ENCODE assay signal across 17 cellular contexts in the genomic region with DNA sequence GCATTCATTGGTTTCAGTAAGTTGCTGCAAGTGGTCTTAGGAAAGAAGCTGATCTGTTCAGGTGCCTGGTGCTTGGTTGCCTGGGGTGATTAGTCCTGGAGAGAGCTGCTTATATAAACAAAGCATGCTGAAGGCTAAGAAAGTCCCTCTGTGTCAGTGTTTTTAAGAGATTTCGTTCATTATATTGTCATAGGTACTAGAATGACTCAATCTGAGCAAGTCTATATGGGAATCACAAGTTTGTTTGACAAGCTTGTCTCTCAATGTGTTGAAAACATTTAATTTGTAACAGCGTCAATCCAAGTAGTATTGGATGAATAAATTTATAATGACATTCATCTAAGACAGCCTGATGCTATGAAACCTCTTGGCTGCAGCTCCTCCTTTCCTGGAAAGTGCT.
A peak's percentile ranks its signal among the peaks of the same experiment; 100 is the strongest.
DNase-seq lines count a peak whose midpoint lies in the region; ATAC-seq and TF ChIP-seq lines count a peak whose summit lies in the region.
"Had no signal": no experiment of that assay in that cellular context is flagged by ENCODE, and none has a peak within 500 bp of the region (broad histone marks: within the 10 kb centered on the region; RNA-seq: fewer than 3 reads in every experiment).

No MANE protein-coding gene starts in this region.

- POLR2A ChIA-PET in WTC11 (lab: Charles Lee): no interaction called here

- peaks cover 3% of the 10 kb centered on the region; the same call in 1 of the 2 replicates for H3K4me1 Mint-ChIP-seq in WTC11
- peaks cover 19% of the 10 kb centered on the region for H3K4me1 Mint-ChIP-seq in mesothelial cell of epicardium
- no peaks in the 10 kb centered on the region for H3K4me1 Mint-ChIP-seq in stimulated activated naive B cell treated with anti-CD40 and anti-IgM and Interleukin-4, amounts not matched to agents 10 μg/mL and 1 μg/mL and 100 μg/mL, for 72 hours
- H3K4me1 Mint-ChIP-seq: activated CD8-positive, alpha-beta memory T cell treated with anti-CD3 and anti-CD28 coated beads, Interleukin-2, amount 10 ng/mL, durations not matched to agents 7 days and 5 days; memory B cell had no signal

- CTCF ChIA-PET in WTC11 (lab: Charles Lee): interaction anchor here (0.9 kb wide), 1 partner anchor 257 kb away, joined by 5 read pairs; no protein-coding TSS in a partner anchor

- no peaks in the 10 kb centered on the region for H3K27me3 Mint-ChIP-seq in WTC11 (ENCODE audit: low read depth)
- H3K27me3 Mint-ChIP-seq in mesothelial cell of epicardium (ENCODE audit: low read depth): no peaks in the 10 kb centered on the region
- H3K27me3 Mint-ChIP-seq in stimulated activated naive B cell treated with anti-CD40 and anti-IgM and Interleukin-4, amounts not matched to agents 10 μg/mL and 1 μg/mL and 100 μg/mL, for 72 hours: no peaks in the 10 kb centered on the region
- H3K27me3 Mint-ChIP-seq: activated CD8-positive, alpha-beta memory T cell treated with anti-CD3 and anti-CD28 coated beads, Interleukin-2, amount 10 ng/mL, durations not matched to agents 7 days and 5 days; memory B cell had no signal

- no peak overlapping the region for H3K4me3 Mint-ChIP-seq in WTC11
- H3K4me3 Mint-ChIP-seq in mesothelial cell of epicardium: no peak overlapping the region
- no peak overlapping the region for H3K4me3 Mint-ChIP-seq in stimulated activated naive B cell treated with anti-CD40 and anti-IgM and Interleukin-4, amounts not matched to agents 10 μg/mL and 1 μg/mL and 100 μg/mL, for 72 hours
- H3K4me3 Mint-ChIP-seq: activated CD8-positive, alpha-beta memory T cell treated with anti-CD3 and anti-CD28 coated beads, Interleukin-2, amount 10 ng/mL, durations not matched to agents 7 days and 5 days; memory B cell; type B pancreatic cell had no signal

- H3K36me3 Mint-ChIP-seq in WTC11 (no peaks in the 10 kb centered on the region), mesothelial cell of epicardium (no peaks in the 10 kb centered on the region)
- peaks cover 0 to 1% of the 10 kb centered on the region in 2 donors for H3K36me3 Mint-ChIP-seq in stimulated activated naive B cell treated with anti-CD40 and anti-IgM and Interleukin-4, amounts not matched to agents 10 μg/mL and 1 μg/mL and 100 μg/mL, for 72 hours
- H3K36me3 Mint-ChIP-seq: activated CD8-positive, alpha-beta memory T cell treated with anti-CD3 and anti-CD28 coated beads, Interleukin-2, amount 10 ng/mL, durations not matched to agents 7 days and 5 days had no signal

- DNase-seq in WTC11 (ENCODE audit: low spot score): no peak
- DNase-seq in mesothelial cell of epicardium (ENCODE audit: low spot score in 2 of 2, unreplicated experiment in 2 of 2): no peak
- DNase-seq in stimulated activated naive B cell treated with anti-CD40 and anti-IgM and Interleukin-4, amounts not matched to agents 10 μg/mL and 1 μg/mL and 100 μg/mL, for 72 hours: no peak
- DNase-seq in DMS114 treated with DMSO at 0.1 percent for 48 hours (lab: John Stamatoyannopoulos, UW; ENCODE audit: unreplicated experiment): no peak
- DNase-seq: activated CD8-positive, alpha-beta memory T cell treated with anti-CD3 and anti-CD28 coated beads, Interleukin-2, amount 10 ng/mL, durations not matched to agents 7 days and 5 days; activated gamma-delta T cell; body of pancreas; Caco-2; NCI-H2171; NK-92 treated with Interleukin-12 subunit alpha and Interleukin-12 subunit beta, amount 100 ng/mL, for 24 hours had no signal

- ATAC-seq in GM18861 (IDR thresholded peaks at IDR 0.05; ENCODE audit: unreplicated experiment) (peak; percentile 57), HG02870 (IDR thresholded peaks at IDR 0.05; ENCODE audit: unreplicated experiment) (peak; percentile 77), WTC11 (peak; percentile 44; the same call in 1 of the 2 replicates), HG03460 (IDR thresholded peaks at IDR 0.05; ENCODE audit: unreplicated experiment) (no peak), GM18505 (IDR thresholded peaks at IDR 0.05; ENCODE audit: unreplicated experiment) (no peak)
- ATAC-seq in stimulated activated naive B cell treated with anti-CD40 and anti-IgM and Interleukin-4, amounts not matched to agents 10 μg/mL and 1 μg/mL and 100 μg/mL, for 72 hours (replicated peaks): no peak
- ATAC-seq: activated CD4-positive, CD25-positive, alpha-beta regulatory T cell treated with anti-CD3 and anti-CD28 coated beads, Interleukin-2, amount 50 U/mL, for 24 hours; activated CD8-positive, alpha-beta memory T cell treated with anti-CD3 and anti-CD28 coated beads, Interleukin-2, amount 10 ng/mL, durations not matched to agents 7 days and 5 days; body of pancreas had no signal

- no peaks in the 10 kb centered on the region for H3K9me3 Mint-ChIP-seq in WTC11
- no peaks in the 10 kb centered on the region for H3K9me3 Mint-ChIP-seq in mesothelial cell of epicardium
- no peaks in the 10 kb centered on the region for H3K9me3 Mint-ChIP-seq in stimulated activated naive B cell treated with anti-CD40 and anti-IgM and Interleukin-4, amounts not matched to agents 10 μg/mL and 1 μg/mL and 100 μg/mL, for 72 hours
- H3K9me3 Mint-ChIP-seq: memory B cell, type B pancreatic cell had no signal

- H3K27ac Mint-ChIP-seq in WTC11 (no peak overlapping the region), mesothelial cell of epicardium (peak overlapping the region; percentile 63)
- H3K27ac Mint-ChIP-seq in stimulated activated naive B cell treated with anti-CD40 and anti-IgM and Interleukin-4, amounts not matched to agents 10 μg/mL and 1 μg/mL and 100 μg/mL, for 72 hours: no peak overlapping the region
- H3K27ac Mint-ChIP-seq: activated CD8-positive, alpha-beta memory T cell treated with anti-CD3 and anti-CD28 coated beads, Interleukin-2, amount 10 ng/mL, durations not matched to agents 7 days and 5 days; memory B cell; type B pancreatic cell had no signal

- TF ChIP-seq CTCF in WTC11 (IDR thresholded peaks at IDR 0.05) (no peak), mesothelial cell of epicardium (IDR thresholded peaks at IDR 0.05; ENCODE audit: unreplicated experiment) (no peak)

- TF ChIP-seq POLR2A in GM18505 (IDR thresholded peaks at IDR 0.05; ENCODE audit: borderline replicate concordance, extremely low read depth, insufficient read depth, insufficient read length): no peak

TF ChIP-seq in WTC11, 78 proteins besides CTCF, POLR2A, EP300 and RAD21:
- no peak for TF ChIP-seq GABPB1 (CRISPR knock-in tag; IDR thresholded peaks at IDR 0.05)

Comparison
In these comparisons a context has a peak if more than half of its experiments do, and no peak if none do; other contexts are left out.
1. ATAC-seq: peak in GM18861 (single experiment), HG02870 (single experiment) and WTC11 (single experiment); none in stimulated activated naive B cell treated with anti-CD40 and anti-IgM and Interleukin-4, amounts not matched to agents 10 μg/mL and 1 μg/mL and 100 μg/mL, for 72 hours (0 of 2), HG03460 (single experiment) and GM18505 (single experiment).